In the genomic region with DNA sequence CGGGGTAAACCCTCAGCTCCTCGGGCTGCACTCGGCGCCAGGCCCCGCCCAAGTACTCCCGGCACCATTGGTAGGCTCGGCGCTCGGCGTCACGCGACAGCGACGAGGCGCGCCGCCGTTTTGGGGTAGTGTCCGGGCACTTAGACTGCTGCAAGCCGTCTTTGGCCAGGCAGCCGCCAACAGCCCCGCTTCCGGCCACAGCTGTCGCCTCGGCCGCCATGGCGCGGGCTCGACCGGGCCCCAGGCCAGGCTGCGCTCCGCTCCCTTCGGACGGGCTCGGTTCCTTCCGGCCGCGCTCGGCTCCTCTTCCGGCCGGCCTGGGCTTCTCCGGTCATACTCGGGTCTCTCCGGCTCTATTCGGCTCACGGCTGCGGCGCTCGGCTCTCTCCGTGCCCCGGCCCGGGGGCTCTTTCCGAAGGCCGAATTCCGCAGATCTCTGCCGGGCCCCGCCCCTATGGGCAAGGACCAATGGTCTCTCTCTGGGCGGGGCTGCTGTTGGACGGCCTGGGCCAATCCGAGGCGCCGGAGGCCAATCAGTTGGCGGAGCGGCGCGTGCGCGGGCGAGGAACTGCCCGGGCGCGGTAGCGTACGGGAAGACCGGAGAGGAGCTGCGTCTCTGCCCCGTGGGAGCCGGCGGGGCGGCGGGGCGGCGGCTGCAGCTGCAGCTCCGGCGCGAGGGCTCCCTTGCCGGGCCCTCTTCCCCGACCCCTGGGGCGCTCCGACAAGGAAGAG, we compare ENCODE assay signal across 8 cellular contexts. TPM values are rescaled to one million over a fixed set of nuclear protein-coding genes. Genes with fewer than 3 reads are reported as not detected.
A peak's percentile ranks its signal among the peaks of the same experiment; 100 is the strongest.
DNase-seq lines count a peak whose midpoint lies in the region; ATAC-seq and TF ChIP-seq lines count a peak whose summit lies in the region.

Gene CHKB (minus strand): TSS at position 288 of the 732 bp plus-strand sequence. CDS start 68 bp downstream, at position 220.

- peak within 1 kb of the TSS; percentile 96 for H3K27ac Mint-ChIP-seq in T-helper 1 cell treated with Interleukin-12 subunit alpha and Interleukin-12 subunit beta and Interleukin-4 antibody, amounts not matched to agents 30 μg/mL and 1 μg/mL, for 36 hours

- H3K4me1 ChIP-seq in heart right ventricle: peaks cover 5 to 48% (median 37%) of the 10 kb centered on the region in 9 donors
- H3K4me1 ChIP-seq in upper lobe of left lung: peaks cover 19 to 35% (median 28%) of the 10 kb centered on the region in 4 donors

- TF ChIP-seq EP300 in upper lobe of left lung (IDR thresholded peaks at IDR 0.05): no peak

- whole genome bisulfite sequencing in heart right ventricle, 2 donors: 0% methylated on average over 80 to 90 of the region's 90 CpGs
- 0% methylated on average over 11 to 22 of the region's 90 CpGs for WGBS in upper lobe of left lung, 2 donors

- DNase-seq in GM13977 (ENCODE audit: low spot score) (peak; percentile 100), NCI-H1694 (lab: John Stamatoyannopoulos, UW) (peak; percentile 92), amniotic stem cell (lab: John Stamatoyannopoulos, UW) (peak; percentile 99), heart right ventricle (peak; percentile 99), posterior cingulate gyrus (peak; percentile 97 to 100 (median 99)), upper lobe of left lung (peak; percentile 98 to 99)

- H3K9me3 ChIP-seq in heart right ventricle: no peaks in the 10 kb centered on the region
- no peaks in the 10 kb centered on the region for H3K9me3 ChIP-seq in upper lobe of left lung

- H3K36me3 Mint-ChIP-seq in T-helper 1 cell treated with Interleukin-12 subunit alpha and Interleukin-12 subunit beta and Interleukin-4 antibody, amounts not matched to agents 30 μg/mL and 1 μg/mL, for 36 hours (ENCODE audit: low read depth): peaks cover 9% of the 10 kb centered on the region

- ATAC-seq in HG02884 (IDR thresholded peaks at IDR 0.05; ENCODE audit: unreplicated experiment) (peak; percentile 85), heart right ventricle (peak; percentile 94 to 98 (median 97)), upper lobe of left lung (ENCODE audit: low FRiP score in 2 of 2) (peak; percentile 99)

- TF ChIP-seq CTCF in GM13977 (IDR thresholded peaks at IDR 0.05; ENCODE audit: extremely low read depth, insufficient read depth, missing control alignments) (no peak), heart right ventricle (IDR thresholded peaks at IDR 0.05) (peak in 1 of 9 donors; percentile 43), upper lobe of left lung (IDR thresholded peaks at IDR 0.05) (no peak)

- H3K4me1 Mint-ChIP-seq in T-helper 1 cell treated with Interleukin-12 subunit alpha and Interleukin-12 subunit beta and Interleukin-4 antibody, amounts not matched to agents 30 μg/mL and 1 μg/mL, for 36 hours (ENCODE audit: low read depth): peaks cover 16% of the 10 kb centered on the region

- H3K36me3 ChIP-seq in heart right ventricle (peaks cover 0 to 29% (median 6%) of the 10 kb centered on the region in 9 donors), upper lobe of left lung (peaks cover 0 to 15% (median 10%) of the 10 kb centered on the region in 4 donors)

- peak within 1 kb of the TSS; percentile 87 for H3K4me3 Mint-ChIP-seq in T-helper 1 cell treated with Interleukin-12 subunit alpha and Interleukin-12 subunit beta and Interleukin-4 antibody, amounts not matched to agents 30 μg/mL and 1 μg/mL, for 36 hours

- H3K4me3 ChIP-seq in heart right ventricle (peak within 1 kb of the TSS; percentile 58 to 88 (median 78)), upper lobe of left lung (peak within 1 kb of the TSS; percentile 70 to 93 (median 89))

- H3K27me3 ChIP-seq in heart right ventricle (no peaks in the 10 kb centered on the region), upper lobe of left lung (no peaks in the 10 kb centered on the region)

- H3K9me3 Mint-ChIP-seq in T-helper 1 cell treated with Interleukin-12 subunit alpha and Interleukin-12 subunit beta and Interleukin-4 antibody, amounts not matched to agents 30 μg/mL and 1 μg/mL, for 36 hours: no peaks in the 10 kb centered on the region

- in situ Hi-C loops in GM13977 (cut with MboI; ENCODE audit: low pct_unique_long_range_greater_than_20kb, low sequenced_read_pairs, unreplicated experiment): no loop called here

- intact Hi-C loops in heart right ventricle (cut with DNase I) (loop anchor here in 3 of 10 donors (2.0 to 5.0 kb wide), 3 partner anchors 20 to 60 kb away; partner anchors contain the start of gene SYCE3 (in 1 of the 3)), posterior cingulate gyrus (cut with DNase I) (loop anchor here (1.0 to 5.0 kb wide), 3 partner anchors 20 to 57 kb away; partner anchors contain the start of genes SCO2 and SYCE3)

- peak in 3 of 4 donors; percentile 53 to 94 (median 92) for TF ChIP-seq POLR2A in upper lobe of left lung (IDR thresholded peaks at IDR 0.05)

- peak within 1 kb of the TSS; percentile 96 to 100 (median 97) for H3K27ac ChIP-seq in heart right ventricle
- peak within 1 kb of the TSS; percentile 96 to 99 (median 99) for H3K27ac ChIP-seq in upper lobe of left lung

- no peaks in the 10 kb centered on the region for H3K27me3 Mint-ChIP-seq in T-helper 1 cell treated with Interleukin-12 subunit alpha and Interleukin-12 subunit beta and Interleukin-4 antibody, amounts not matched to agents 30 μg/mL and 1 μg/mL, for 36 hours (ENCODE audit: low read depth)

RNA-seq across cellular contexts. Expression of gene CHKB, which starts in this region (rescaled TPM):
- 10 to 100 TPM; 31.7 to 60.1 (median 39.9) TPM for total RNA-seq in heart right ventricle
- 100 to 1,000 TPM in 1 of 2 donors, 10 to 100 TPM in 1; 27.1 to 251 TPM for polyA plus RNA-seq in heart right ventricle
- total RNA-seq in upper lobe of left lung: 100 to 1,000 TPM in 2 of 6 donors, 10 to 100 TPM in 4; 42.7 to 294 (median 87.8) TPM

Comparison
In these comparisons a context has a peak if more than half of its experiments do, and no peak if none do; other contexts are left out.
1. Peak in every context shown above with its lines: DNase-seq, ATAC-seq, H3K4me3 ChIP-seq and H3K27ac ChIP-seq.